ENCODE assay signal across 8 cellular contexts in the genomic region with DNA sequence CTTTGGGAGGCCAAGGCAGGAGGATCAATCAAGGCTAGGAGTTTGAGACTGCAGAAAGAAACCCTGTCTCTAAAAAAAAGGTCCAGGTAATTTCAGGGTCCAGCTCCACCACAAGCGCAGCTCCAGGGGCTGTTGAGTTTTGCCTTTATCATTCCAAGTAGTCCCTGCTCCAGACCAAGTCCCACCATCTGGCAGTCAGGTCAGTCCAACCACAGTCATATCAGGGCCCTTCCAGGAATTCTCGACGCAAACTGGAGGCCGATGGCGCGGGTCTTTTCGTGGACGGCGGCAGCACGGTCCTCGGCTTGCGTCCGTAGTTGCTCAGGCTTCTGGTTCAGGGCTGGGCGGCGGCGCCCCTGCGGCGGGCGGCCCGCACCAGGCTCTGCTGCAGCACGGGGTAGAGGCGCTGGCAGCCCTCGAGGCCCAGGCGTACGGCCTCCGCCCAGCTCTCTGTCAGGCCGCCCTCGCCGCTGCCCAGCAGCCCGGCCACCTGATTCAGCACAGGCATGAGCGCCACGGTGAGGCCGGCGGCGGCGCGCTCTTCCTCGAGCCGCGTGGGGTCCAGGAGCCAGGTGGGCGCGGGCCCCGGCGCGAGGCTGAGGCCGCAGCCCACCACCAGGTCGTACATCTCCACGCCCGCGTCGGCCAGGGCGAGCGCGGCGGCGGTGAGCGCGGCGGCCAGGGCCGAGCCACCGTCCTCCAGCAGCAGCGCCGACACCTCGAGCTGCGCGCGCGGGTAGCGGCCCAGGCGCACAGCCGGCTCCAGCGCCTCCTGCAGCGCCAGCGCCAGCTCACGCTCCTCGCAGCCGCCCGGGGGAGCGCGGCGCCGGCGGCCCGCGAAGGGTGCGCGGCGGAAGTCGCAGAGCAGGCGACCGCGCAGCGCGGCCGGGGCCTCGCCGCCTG. TPM values are rescaled to one million over a fixed set of nuclear protein-coding genes. Genes with fewer than 3 reads are reported as not detected.
DNase-seq lines count a peak whose midpoint lies in the region; ATAC-seq and TF ChIP-seq lines count a peak whose summit lies in the region.

No MANE protein-coding gene starts in this region.

- H3K36me3 ChIP-seq in muscle layer of duodenum (ENCODE audit: control insufficient read depth in 1 of 2, insufficient read depth in 2 of 2, low read length in 2 of 2): peaks cover 34 to 37% of the 10 kb centered on the region in 2 donors
- peaks cover 0 to 19% (median 9%) of the 10 kb centered on the region in 4 donors for H3K36me3 ChIP-seq in transverse colon

- no peak for TF ChIP-seq EP300 in transverse colon (IDR thresholded peaks at IDR 0.05; ENCODE audit: low read depth)

- WGBS in transverse colon (ENCODE audit: low coverage in 1 of 2), 2 donors: 1% methylated on average over 26 of the region's 97 CpGs; no CpG with 5 or more reads in 1 of the 2 donors

- ATAC-seq in GM21786 (IDR thresholded peaks at IDR 0.05; ENCODE audit: unreplicated experiment): peak; percentile 38

- H3K27ac ChIP-seq in epithelial cell of prostate (peak overlapping the region; percentile 54), muscle layer of duodenum (ENCODE audit: low read length) (no peak overlapping the region), transverse colon (peak overlapping the region; percentile 90 to 98 (median 94))

- peaks cover 0 to 24% of the 10 kb centered on the region in 2 donors for H3K4me1 ChIP-seq in muscle layer of duodenum (ENCODE audit: control insufficient read depth in 1 of 2, insufficient read depth in 2 of 2, low read length in 2 of 2)
- H3K4me1 ChIP-seq in transverse colon: peaks cover 14 to 27% (median 21%) of the 10 kb centered on the region in 4 donors

- in situ Hi-C loops in KBM-7 (cut with MboI; ENCODE audit: low pct_unique_long_range_greater_than_20kb, low sequenced_read_pairs) (no loop called here), transverse colon (cut with MboI; ENCODE audit: low pct_ligation_motif_present in 1 of 4, low pct_unique_long_range_greater_than_20kb in 1 of 4, low sequenced_read_pairs in 3 of 4) (loop anchor here in 1 of 4 donors (25.0 kb wide), 1 partner anchor 89 kb away; a partner anchor contains a TSS)

- intact Hi-C loops in transverse colon (cut with DNase I; ENCODE audit: low total_unique reads): loop anchor here (10.0 kb wide), 1 partner anchor 86 kb away; no protein-coding TSS in a partner anchor

- no peak for TF ChIP-seq POLR2A in transverse colon (IDR thresholded peaks at IDR 0.05)

- H3K4me3 ChIP-seq in GM12875 (ENCODE audit: low read depth, low read length) (peak overlapping the region; percentile 79), muscle layer of duodenum (ENCODE audit: low read depth in 1 of 2, low read length in 2 of 2) (peak overlapping the region; percentile 65 to 89), transverse colon (peak overlapping the region; percentile 62 to 72 (median 68))

- H3K9me3 ChIP-seq in muscle layer of duodenum (ENCODE audit: control insufficient read depth in 1 of 2, low read length in 2 of 2) (no peaks in the 10 kb centered on the region), transverse colon (no peaks in the 10 kb centered on the region)

- H3K27me3 ChIP-seq in muscle layer of duodenum (ENCODE audit: low read depth, low read length) (no peaks in the 10 kb centered on the region), transverse colon (no peaks in the 10 kb centered on the region)

- DNase-seq in KBM-7: peak; percentile 48
- DNase-seq in activated CD4-positive, alpha-beta T cell treated with anti-CD3 and anti-CD28 coated beads, Interleukin-2, amount 50 U/mL, for 1 hour: peak; percentile 30
- DNase-seq in epithelial cell of prostate (ENCODE audit: low read depth, low spot score): no peak
- peak; percentile 51 for DNase-seq in transverse colon
- DNase-seq in occipital lobe (lab: John Stamatoyannopoulos, UW): no peak

- TF ChIP-seq CTCF in GM12875 (IDR thresholded peaks at IDR 0.05; ENCODE audit: borderline replicate concordance, insufficient read depth, low read depth, low read length): 0 out of 2 replicates have a peak, but pooled peaks have one; percentile 3
- TF ChIP-seq CTCF in transverse colon (IDR thresholded peaks at IDR 0.05): no peak

RNA-seq across cellular contexts. Expression of a gene that starts 0.7 kb away (rescaled TPM):
- total RNA-seq in transverse colon (10 to 100 TPM; 11.9 to 28.4 (median 21.9) TPM), occipital lobe (124 TPM)

RNA-seq across cellular contexts. Expression of a gene that starts 38.3 kb away (rescaled TPM):
- total RNA-seq in transverse colon (10 to 100 TPM; 38.5 to 77.5 (median 54.6) TPM), occipital lobe (65.7 TPM)

RNA-seq across cellular contexts. Expression of a gene that starts 48.0 kb away (rescaled TPM):
- total RNA-seq in transverse colon (10 to 100 TPM; 10.5 to 33.7 (median 22.6) TPM), occipital lobe (25.3 TPM)

Comparison
In these comparisons a context has a peak if more than half of its experiments do, and no peak if none do; other contexts are left out.
1. DNase-seq: peak in KBM-7 (single experiment), activated CD4-positive, alpha-beta T cell treated with anti-CD3 and anti-CD28 coated beads, Interleukin-2, amount 50 U/mL, for 1 hour (single experiment) and transverse colon (single experiment); none in epithelial cell of prostate (single experiment) and occipital lobe (single experiment).
2. Peak in every context shown above with its lines, with median percentiles within 50 percentile points of each other: H3K4me3 ChIP-seq.